8 cellular contexts compared by ENCODE assay signal in the genomic region with DNA sequence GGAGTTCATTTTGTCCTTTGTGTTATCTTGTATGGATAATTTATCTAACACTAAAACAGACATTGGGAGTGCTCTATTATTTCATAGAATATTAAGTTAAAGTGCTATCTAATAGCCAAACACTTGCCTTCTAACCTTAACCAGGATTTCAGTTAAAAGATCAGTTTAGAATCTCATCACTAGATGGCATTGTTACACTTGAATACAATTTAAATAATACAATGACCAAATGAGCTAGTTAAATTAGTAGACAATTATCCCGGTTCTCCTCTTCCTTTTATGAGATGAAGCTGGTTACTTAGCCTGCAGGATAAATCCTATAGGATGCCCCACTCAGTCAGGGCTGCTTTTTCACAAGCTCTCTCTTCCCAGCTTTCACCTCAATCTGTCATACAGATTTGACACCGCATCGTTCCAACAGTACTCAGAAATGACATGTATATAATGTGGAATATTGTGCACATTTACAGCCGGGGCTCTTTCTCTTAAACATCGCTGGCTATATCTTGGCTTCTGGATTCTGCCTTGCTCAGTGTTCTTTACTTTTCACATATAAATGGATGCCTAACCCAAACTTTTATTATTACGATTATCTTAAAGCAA.
A peak's percentile ranks its signal among the peaks of the same experiment; 100 is the strongest.
DNase-seq lines count a peak whose midpoint lies in the region; ATAC-seq, FAIRE-seq and TF ChIP-seq lines count a peak whose summit lies in the region.

No MANE protein-coding gene starts in this region.

- no peak overlapping the region for H3K4me2 ChIP-seq in astrocyte (ENCODE audit: low read length)

- no peak overlapping the region for H3K9ac ChIP-seq in astrocyte (ENCODE audit: low read length)

- H3K4me3 ChIP-seq in astrocyte (ENCODE audit: insufficient read depth, low read depth, low read length) = no peak overlapping the region

- no peaks in the 10 kb centered on the region for H3K9me3 Mint-ChIP-seq in astrocyte (ENCODE audit: unreplicated experiment)

- no peaks in the 10 kb centered on the region for H3K27me3 ChIP-seq in astrocyte (ENCODE audit: insufficient read depth, low read length)

- no peak overlapping the region for H2AFZ ChIP-seq in astrocyte (ENCODE audit: low read depth, low read length)

- ATAC-seq in HG02970 (IDR thresholded peaks at IDR 0.05; ENCODE audit: low FRiP score, unreplicated experiment) = no peak

- no peaks in the 10 kb centered on the region for H3K36me3 ChIP-seq in astrocyte (ENCODE audit: insufficient read depth, low read length)

- H3K79me2 ChIP-seq in astrocyte (ENCODE audit: insufficient read depth, low read length) = no peaks in the 10 kb centered on the region

- no peaks in the 10 kb centered on the region for H4K20me1 ChIP-seq in astrocyte (ENCODE audit: insufficient read depth, low read length)

- no peaks in the 10 kb centered on the region for H3K36me3 Mint-ChIP-seq in astrocyte (ENCODE audit: low read depth, unreplicated experiment)

- peak overlapping the region; percentile 6 for H3K27ac ChIP-seq in astrocyte (ENCODE audit: low read depth, low read length)

- no peak overlapping the region for H3K4me3 Mint-ChIP-seq in astrocyte (ENCODE audit: unreplicated experiment)

- H3K4me1 Mint-ChIP-seq in astrocyte (ENCODE audit: low read depth, unreplicated experiment) = peaks cover 9% of the 10 kb centered on the region

- no peaks in the 10 kb centered on the region for H3K27me3 Mint-ChIP-seq in astrocyte (ENCODE audit: low read depth, unreplicated experiment)

- FAIRE-seq in A204.1 (lab: Jason Lieb, UNC) (peak; percentile 87), astrocyte (lab: Jason Lieb, UNC) (peak; percentile 54), GM19239 (lab: Jason Lieb, UNC) (no peak)

- in situ Hi-C loops in GM13977 (cut with MboI; ENCODE audit: low pct_unique_long_range_greater_than_20kb, low sequenced_read_pairs, unreplicated experiment) = loop anchor here (25.0 kb wide), 1 partner anchor 435 kb away; no protein-coding TSS in a partner anchor

- DNase-seq in GM13977 (ENCODE audit: low spot score) = no peak
- peak; percentile 38 for DNase-seq in NCI-H2029 treated with DMSO at 0.1 percent for 48 hours (lab: John Stamatoyannopoulos, UW)
- DNase-seq in astrocyte (ENCODE audit: low read depth) = peak; percentile 16
- peak; percentile 37 to 46 for DNase-seq in lung microvascular endothelial cell (ENCODE audit: low read depth in 2 of 2)
- no peak for DNase-seq in GM19239 (ENCODE audit: insufficient read length, low spot score)
- DNase-seq in NCI-H226 = no peak

- H3K9me3 ChIP-seq in astrocyte (ENCODE audit: insufficient read depth, low read depth, low read length) = no peaks in the 10 kb centered on the region

- TF ChIP-seq CTCF in GM13977 (IDR thresholded peaks at IDR 0.05; ENCODE audit: extremely low read depth, insufficient read depth, missing control alignments) (peak; percentile 42), astrocyte (IDR thresholded peaks at IDR 0.05; ENCODE audit: insufficient read depth, low read depth, low read length) (peak; percentile 26)

- H3K27ac Mint-ChIP-seq in astrocyte (ENCODE audit: unreplicated experiment) = peak overlapping the region; percentile 8

- H3K4me1 ChIP-seq in astrocyte (ENCODE audit: insufficient read depth, low read length) = no peaks in the 10 kb centered on the region

Comparison
In these comparisons a context has a peak if more than half of its experiments do, and no peak if none do; other contexts are left out.
1. DNase-seq: peak in NCI-H2029 treated with DMSO at 0.1 percent for 48 hours (single experiment), astrocyte (single experiment) and lung microvascular endothelial cell (2 of 2); none in GM13977 (single experiment), GM19239 (single experiment) and NCI-H226 (single experiment).